Comparison of ENCODE assay signal across 23 cellular contexts in genomic region chrX:15215366-15215765, GRCh38. TPM values are rescaled to one million over a fixed set of nuclear protein-coding genes. Genes with fewer than 3 reads are reported as not detected.
"Had no signal": no experiment of that assay in that cellular context is flagged by ENCODE, and none has a peak within 500 bp of the region (broad histone marks: within the 10 kb centered on the region; RNA-seq: fewer than 3 reads in every experiment).

No MANE protein-coding gene starts in this region.

- H3K36me3 ChIP-seq: breast epithelium, esophagus muscularis mucosa, left ventricle myocardium inferior, uterus had no signal

- H3K4me1 ChIP-seq: breast epithelium, esophagus muscularis mucosa, foreskin keratinocyte, left ventricle myocardium inferior, uterus had no signal

- DNase-seq: activated B cell treated with CpG ODN at 0.5 μM for 24 hours; activated CD8-positive, alpha-beta memory T cell treated with anti-CD3 and anti-CD28 coated beads, Interleukin-2, amount 10 ng/mL, durations not matched to agents 7 days and 5 days; activated CD8-positive, alpha-beta T cell treated with anti-CD3 and anti-CD28 coated beads, Interleukin-2, amount 10 ng/mL, durations not matched to agents 7 days and 5 days; activated naive CD4-positive, alpha-beta T cell; activated T-cell treated with anti-CD3 and anti-CD28 coated beads, Interleukin-2, amount 50 U/mL, for 72 hours; central memory CD4-positive, alpha-beta T cell; dermis blood vessel endothelial cell; effector CD4-positive, alpha-beta T cell; foreskin keratinocyte; left ventricle myocardium inferior; mucosa of descending colon; stimulated activated CD4-positive, alpha-beta T cell treated with anti-CD3 and anti-CD28 coated beads, Interleukin-4, amount 100 ng/mL, for 24 hours; stimulated activated CD8-positive, alpha-beta memory T cell treated with anti-CD3 and anti-CD28 coated beads, Interleukin-4, amount 100 ng/mL, for 48 hours; stimulated activated naive CD8-positive, alpha-beta T cell treated with anti-CD3 and anti-CD28 coated beads, Interleukin-15, amount 100 ng/mL, for 72 hours; uterus had no signal

- H3K9me3 ChIP-seq: breast epithelium, esophagus muscularis mucosa, left ventricle myocardium inferior, mucosa of descending colon, uterus had no signal

- FAIRE-seq: colon, islet of Langerhans had no signal

- H3K27ac ChIP-seq: breast epithelium, esophagus muscularis mucosa, foreskin keratinocyte, left ventricle myocardium inferior, skin epidermis, uterus had no signal

- H3K4me3 ChIP-seq: breast epithelium, esophagus muscularis mucosa, left ventricle myocardium inferior, lung, mucosa of descending colon, skin epidermis, uterus had no signal

- H3K27me3 ChIP-seq: esophagus muscularis mucosa, foreskin keratinocyte, uterus had no signal

RNA-seq across cellular contexts. Expression of gene ASB9, which starts 54.5 kb away (rescaled TPM):
- total RNA-seq: activated B cell treated with CpG ODN at 0.5 μM for 24 hours; natural killer cell treated with Interleukin-12 subunit alpha and Interleukin-12 subunit beta and Interleukin-15 and Interleukin-18, amount 100 ng/mL, for 72 hours; osteoblast had no signal
